ENCODE assay signal across 7 cellular contexts in genomic region chr9:67611900-67612299, GRCh38.
DNase-seq lines count a peak whose midpoint lies in the region; ATAC-seq and TF ChIP-seq lines count a peak whose summit lies in the region.
"Not testable (repeated sequence)": the region's sequence is repeated elsewhere in the genome, so short reads cannot be mapped to it uniquely, and the experiment has no call there.

No MANE protein-coding gene starts in this region.

- not testable (repeated sequence) for H3K4me1 Mint-ChIP-seq in activated naive CD8-positive, alpha-beta T cell treated with anti-CD3 and anti-CD28 coated beads, Interleukin-2, amount 50 U/mL, for 24 hours

- not testable (repeated sequence) for H3K9ac ChIP-seq in DND-41 (ENCODE audit: low read depth, low read length)

- not testable (repeated sequence) for H4K20me1 ChIP-seq in DND-41 (ENCODE audit: insufficient read depth, low read length)

- H3K27ac Mint-ChIP-seq in activated naive CD8-positive, alpha-beta T cell treated with anti-CD3 and anti-CD28 coated beads, Interleukin-2, amount 50 U/mL, for 24 hours: not testable (repeated sequence)

- H3K27ac ChIP-seq in DND-41 (ENCODE audit: low read length): not testable (repeated sequence)

- not testable (repeated sequence) for H3K4me3 ChIP-seq in DND-41 (ENCODE audit: low read depth in 1 of 2, low read length in 2 of 2)

- ATAC-seq in DND-41 (ENCODE audit: insufficient read depth, low read depth) (peak; percentile 42; the same call in 1 of the 3 replicates), GM19463 (IDR thresholded peaks at IDR 0.05; ENCODE audit: unreplicated experiment) (peak; percentile 63), HG03432 (IDR thresholded peaks at IDR 0.05; ENCODE audit: unreplicated experiment) (peak; percentile 59), esophagus mucosa (peak; percentile 50), sciatic nerve (peak; percentile 39)
- peak; percentile 7 for ATAC-seq in activated naive CD8-positive, alpha-beta T cell treated with anti-CD3 and anti-CD28 coated beads, Interleukin-2, amount 50 U/mL, for 24 hours

- not testable (repeated sequence) for H3K27me3 Mint-ChIP-seq in activated naive CD8-positive, alpha-beta T cell treated with anti-CD3 and anti-CD28 coated beads, Interleukin-2, amount 50 U/mL, for 24 hours

- H3K36me3 Mint-ChIP-seq in activated naive CD8-positive, alpha-beta T cell treated with anti-CD3 and anti-CD28 coated beads, Interleukin-2, amount 50 U/mL, for 24 hours (ENCODE audit: low read depth): not testable (repeated sequence)

- not testable (repeated sequence) for H3K4me2 ChIP-seq in DND-41 (ENCODE audit: insufficient read depth, low read length)

- not testable (repeated sequence) for H3K27me3 ChIP-seq in DND-41 (ENCODE audit: insufficient read depth, low read length, poor library complexity)

- not testable (repeated sequence) for TF ChIP-seq CTCF in DND-41 (IDR thresholded peaks at IDR 0.05; ENCODE audit: borderline replicate concordance, extremely low read depth, low read length, poor library complexity, severe bottlenecking)

- H3K4me1 ChIP-seq in DND-41 (ENCODE audit: insufficient read depth, low read length): not testable (repeated sequence)

- not testable (repeated sequence) for H2AFZ ChIP-seq in DND-41 (ENCODE audit: low read depth, low read length)

- not testable (repeated sequence) for H3K4me3 Mint-ChIP-seq in activated naive CD8-positive, alpha-beta T cell treated with anti-CD3 and anti-CD28 coated beads, Interleukin-2, amount 50 U/mL, for 24 hours

- H3K9me3 Mint-ChIP-seq in activated naive CD8-positive, alpha-beta T cell treated with anti-CD3 and anti-CD28 coated beads, Interleukin-2, amount 50 U/mL, for 24 hours: not testable (repeated sequence)

- intact Hi-C loops in sciatic nerve (cut with DNase I): not testable (repeated sequence)

- not testable (repeated sequence) for H3K9me3 ChIP-seq in DND-41 (ENCODE audit: insufficient read depth, low read length, severe bottlenecking)

- DNase-seq in DND-41; activated naive CD8-positive, alpha-beta T cell treated with anti-CD3 and anti-CD28 coated beads, Interleukin-2, amount 50 U/mL, for 24 hours; sciatic nerve (ENCODE audit: low spot score): not testable (repeated sequence)
- peak; percentile 1 for DNase-seq in left kidney (ENCODE audit: low read depth, low spot score)

- H3K79me2 ChIP-seq in DND-41 (ENCODE audit: insufficient read depth, low read length): not testable (repeated sequence)

- H3K36me3 ChIP-seq in DND-41 (ENCODE audit: insufficient read depth, low read length): not testable (repeated sequence)

Comparison
In these comparisons a context has a peak if more than half of its experiments do, and no peak if none do; other contexts are left out.
1. ATAC-seq: peak in every context shown above with its lines; median percentile 63 in GM19463; 59 in HG03432; 50 in esophagus mucosa; 42 in DND-41; 39 in sciatic nerve; 7 in activated naive CD8-positive, alpha-beta T cell treated with anti-CD3 and anti-CD28 coated beads, Interleukin-2, amount 50 U/mL, for 24 hours.